8 cellular contexts compared by ENCODE assay signal in genomic region chr14:52918486-52918885, GRCh38.
DNase-seq lines count a peak whose midpoint lies in the region; ATAC-seq lines count a peak whose summit lies in the region.

No MANE protein-coding gene starts in this region.

- H3K4me1 Mint-ChIP-seq in stimulated activated memory B cell treated with anti-CD40 and anti-IgM and Interleukin-4, amounts not matched to agents 10 μg/mL and 1 μg/mL and 100 μg/mL, for 72 hours, result peaks cover 7% of the 10 kb centered on the region

- no peak overlapping the region for H3K4me3 Mint-ChIP-seq in stimulated activated memory B cell treated with anti-CD40 and anti-IgM and Interleukin-4, amounts not matched to agents 10 μg/mL and 1 μg/mL and 100 μg/mL, for 72 hours

- H3K36me3 Mint-ChIP-seq in stimulated activated memory B cell treated with anti-CD40 and anti-IgM and Interleukin-4, amounts not matched to agents 10 μg/mL and 1 μg/mL and 100 μg/mL, for 72 hours, result no peaks in the 10 kb centered on the region

- no peaks in the 10 kb centered on the region for H3K9me3 Mint-ChIP-seq in stimulated activated memory B cell treated with anti-CD40 and anti-IgM and Interleukin-4, amounts not matched to agents 10 μg/mL and 1 μg/mL and 100 μg/mL, for 72 hours

- no peaks in the 10 kb centered on the region for H3K27me3 Mint-ChIP-seq in stimulated activated memory B cell treated with anti-CD40 and anti-IgM and Interleukin-4, amounts not matched to agents 10 μg/mL and 1 μg/mL and 100 μg/mL, for 72 hours

- no peak overlapping the region for H3K27ac Mint-ChIP-seq in stimulated activated memory B cell treated with anti-CD40 and anti-IgM and Interleukin-4, amounts not matched to agents 10 μg/mL and 1 μg/mL and 100 μg/mL, for 72 hours

- DNase-seq in AG20443 (ENCODE audit: low spot score), result peak; percentile 33
- peak; percentile 14 for DNase-seq in SKM-1 (lab: John Stamatoyannopoulos, UW; ENCODE audit: unreplicated experiment)
- DNase-seq in fibroblast of peridontal ligament (ENCODE audit: extremely low read depth), result peak; percentile 33
- no peak for DNase-seq in NCI-H2171 treated with DMSO at 0.1 percent for 48 hours (lab: John Stamatoyannopoulos, UW)
- DNase-seq in SHP77 treated with DMSO at 0.1 percent for 48 hours (lab: John Stamatoyannopoulos, UW), result no peak

- ATAC-seq in GM18868 (IDR thresholded peaks at IDR 0.05; ENCODE audit: unreplicated experiment), result peak; percentile 98
- peak; percentile 77 for ATAC-seq in HG03097 (IDR thresholded peaks at IDR 0.05; ENCODE audit: low FRiP score, unreplicated experiment)
- ATAC-seq in stimulated activated memory B cell treated with anti-CD40 and anti-IgM and Interleukin-4, amounts not matched to agents 10 μg/mL and 1 μg/mL and 100 μg/mL, for 72 hours, result peak; percentile 87

Comparison
In these comparisons a context has a peak if more than half of its experiments do, and no peak if none do; other contexts are left out.
1. DNase-seq: peak in AG20443 (single experiment), SKM-1 (single experiment) and fibroblast of peridontal ligament (single experiment); none in NCI-H2171 treated with DMSO at 0.1 percent for 48 hours (single experiment) and SHP77 treated with DMSO at 0.1 percent for 48 hours (single experiment).
2. Peak in every context shown above with its lines, with median percentiles within 50 percentile points of each other: ATAC-seq.